In the genomic region with DNA sequence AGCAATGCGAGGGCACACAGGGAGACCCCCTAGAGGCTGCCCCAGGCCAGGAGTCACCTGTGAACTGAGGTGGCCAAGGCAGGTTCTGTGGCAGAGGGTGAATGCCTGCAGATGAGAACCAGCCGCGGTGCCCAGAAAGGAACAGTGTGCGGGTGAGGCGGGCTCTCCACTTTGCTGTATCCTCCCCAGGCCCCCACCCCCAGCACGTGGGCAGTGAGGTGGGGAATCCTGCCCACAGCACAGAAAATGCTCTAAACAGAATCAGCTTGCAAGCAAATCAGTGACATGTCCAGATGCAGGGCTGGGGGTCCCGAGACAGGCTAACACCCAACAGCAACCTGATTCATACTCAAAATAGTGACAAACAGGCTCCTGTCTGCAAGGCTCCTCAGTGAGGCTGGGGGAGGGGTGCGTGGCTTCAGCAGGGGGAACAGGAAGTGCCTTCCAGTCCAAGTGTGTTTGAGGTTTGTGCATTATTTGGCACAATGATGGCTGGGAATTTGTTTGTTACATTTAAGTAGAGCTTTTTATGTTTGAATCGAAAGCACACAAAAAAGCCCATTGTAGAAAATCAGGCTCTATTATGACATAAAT, we compare ENCODE assay signal across 15 cellular contexts.
DNase-seq lines count a peak whose midpoint lies in the region; ATAC-seq, FAIRE-seq and TF ChIP-seq lines count a peak whose summit lies in the region.
"Had no signal": no experiment of that assay in that cellular context is flagged by ENCODE, and none has a peak within 500 bp of the region (broad histone marks: within the 10 kb centered on the region; RNA-seq: fewer than 3 reads in every experiment).

No MANE protein-coding gene starts in this region.

- H3K27ac ChIP-seq in A549 (peak overlapping the region in 1 of 2 experiments; percentile 55; a peak in 2 of 6 replicates), DND-41 (ENCODE audit: low read length) (peak overlapping the region; percentile 57), H1 (ENCODE audit: low read depth, low read length) (no peak overlapping the region), colonic mucosa (no peak overlapping the region), brain microvascular endothelial cell (no peak overlapping the region)
- H3K27ac ChIP-seq: adrenal gland, vagina had no signal

- no peaks in the 10 kb centered on the region for H4K20me1 ChIP-seq in DND-41 (ENCODE audit: insufficient read depth, low read length)
- H4K20me1 ChIP-seq in H1 (replicated peaks in 1 of 2; ENCODE audit: control insufficient read depth in 1 of 2, insufficient read depth in 2 of 2, low read length in 2 of 2), result no peaks in the 10 kb centered on the region

- no peak overlapping the region for H3K56ac ChIP-seq in H1 (replicated peaks; ENCODE audit: insufficient read length, low read depth, low read length)

- no peak for TF ChIP-seq POLR2A in A549 (IDR thresholded peaks at IDR 0.05; ENCODE audit: low read length)
- no peak for TF ChIP-seq POLR2A in H1 (IDR thresholded peaks at IDR 0.05; ENCODE audit: control extremely low read depth in 1 of 2, low read depth in 2 of 2, low read length in 2 of 2)

- H4K91ac ChIP-seq in H1 (replicated peaks; ENCODE audit: insufficient read length, low read length), result no peak overlapping the region

- no peaks in the 10 kb centered on the region for H3K23me2 ChIP-seq in H1 (ENCODE audit: low read depth, low read length)

- H4K5ac ChIP-seq in H1 (ENCODE audit: insufficient read length, low read depth, low read length), result no peak overlapping the region

- H2BK5ac ChIP-seq in H1 (ENCODE audit: low read depth, low read length), result no peak overlapping the region

- H3K9me3 ChIP-seq in A549, result no peaks in the 10 kb centered on the region; the same call in 2 of the 3 replicates
- peaks cover 2% of the 10 kb centered on the region for H3K9me3 ChIP-seq in DND-41 (ENCODE audit: insufficient read depth, low read length, severe bottlenecking)
- H3K9me3 ChIP-seq in H1 (ENCODE audit: insufficient read depth in 2 of 2, low read depth in 1 of 2, low read length in 1 of 2), result no peaks in the 10 kb centered on the region
- H3K9me3 ChIP-seq in colonic mucosa, result no peaks in the 10 kb centered on the region
- H3K9me3 ChIP-seq: adrenal gland had no signal

- H3K79me2 ChIP-seq in DND-41 (ENCODE audit: insufficient read depth, low read length) (no peaks in the 10 kb centered on the region), H1 (ENCODE audit: control insufficient read depth in 1 of 2, insufficient read depth in 2 of 2, low read length in 2 of 2) (no peaks in the 10 kb centered on the region)

- no peak overlapping the region for H4K8ac ChIP-seq in H1 (ENCODE audit: extremely low read depth, insufficient read depth, low read length)

- 59% methylated on average over 9 of the region's 9 CpGs for WGBS in A549 (ENCODE audit: missing lambda C conversion rate)
- WGBS in H1 (ENCODE audit: extremely low coverage in 1 of 2, insufficient coverage in 1 of 2, insufficient read length in 1 of 2, insufficient replicate concordance in 2 of 2, low coverage in 1 of 2, low lambda C conversion rate in 2 of 2, missing lambda C conversion rate in 1 of 2), 2 experiments, result 87% methylated on average over 9 of the region's 9 CpGs; no CpG with 5 or more reads in 1 of the 2 experiments

- H3K4ac ChIP-seq in H1 (replicated peaks; ENCODE audit: insufficient read length, low read depth, low read length), result no peak overlapping the region

- intact Hi-C loops in colonic mucosa (cut with DNase I), result no loop called here

- ATAC-seq in A549 (no peak), DND-41 (ENCODE audit: insufficient read depth, low read depth) (peak; percentile 94), GM18861 (IDR thresholded peaks at IDR 0.05; ENCODE audit: unreplicated experiment) (no peak)
- ATAC-seq: activated CD4-positive, CD25-positive, alpha-beta regulatory T cell treated with anti-CD3 and anti-CD28 coated beads, Interleukin-2, amount 50 U/mL, for 24 hours; left colon had no signal

- H3K9ac ChIP-seq in DND-41 (ENCODE audit: low read depth, low read length) (0 out of 2 replicates have a peak overlapping the region, but pooled peaks have one; percentile 34), H1 (replicated peaks in 1 of 4; ENCODE audit: extremely low read depth in 1 of 4, low read depth in 3 of 4, low read length in 3 of 4) (no peak overlapping the region), colonic mucosa (ENCODE audit: low read depth in 2 of 2, low read length in 2 of 2) (no peak overlapping the region)

- H2BK20ac ChIP-seq in H1 (ENCODE audit: low read length), result no peak overlapping the region

- TF ChIP-seq CTCF in A549 (IDR thresholded peaks at IDR 0.05) (no peak), DND-41 (IDR thresholded peaks at IDR 0.05; ENCODE audit: borderline replicate concordance, extremely low read depth, low read length, poor library complexity, severe bottlenecking) (no peak), H1 (IDR thresholded peaks at IDR 0.05; ENCODE audit: control extremely low read depth in 1 of 3, insufficient read depth in 1 of 3, low read depth in 1 of 3, low read length in 3 of 3) (no peak), colonic mucosa (IDR thresholded peaks at IDR 0.05) (no peak), brain microvascular endothelial cell (IDR thresholded peaks at IDR 0.05; ENCODE audit: low read depth, low read length, missing control alignments) (no peak)

- no peak overlapping the region for H2BK12ac ChIP-seq in H1 (ENCODE audit: low read depth, low read length)

- H3K18ac ChIP-seq in H1 (ENCODE audit: extremely low read depth, low read length), result no peak overlapping the region; the same call in 1 of the 2 replicates

- H2BK15ac ChIP-seq in H1 (ENCODE audit: low read length), result no peak overlapping the region

- no peak overlapping the region for H3K14ac ChIP-seq in H1 (ENCODE audit: insufficient read length)

- no peaks in the 10 kb centered on the region for H3K36me3 ChIP-seq in DND-41 (ENCODE audit: insufficient read depth, low read length)
- H3K36me3 ChIP-seq in H1 (ENCODE audit: control insufficient read depth in 2 of 4, insufficient read depth in 4 of 4, low read length in 3 of 4), result no peaks in the 10 kb centered on the region
- no peaks in the 10 kb centered on the region for H3K36me3 ChIP-seq in colonic mucosa
- H3K36me3 ChIP-seq in brain microvascular endothelial cell (replicated peaks), result no peaks in the 10 kb centered on the region
- H3K36me3 ChIP-seq: adrenal gland, vagina had no signal

- no peak overlapping the region for H2AK5ac ChIP-seq in H1 (ENCODE audit: low read depth, low read length)

- no peak for TF ChIP-seq RAD21 in A549 (conservative IDR thresholded peaks at IDR 0.05 in 1 of 2, IDR thresholded peaks at IDR 0.05 in 1 of 2)
- TF ChIP-seq RAD21 in H1 (IDR thresholded peaks at IDR 0.05 in 1 of 2, conservative IDR thresholded peaks at IDR 0.05 in 1 of 2; ENCODE audit: low read depth in 2 of 2, low read length in 2 of 2), result no peak

- POLR2A ChIA-PET in A549 (lab: Yijun Ruan, JAX), result no interaction called here
- POLR2A ChIA-PET in H1 (lab: Charles Lee; ENCODE audit: partially characterized antibody), result no interaction called here

- CTCF ChIA-PET in A549 (lab: Yijun Ruan, JAX) (interaction anchor here (0.8 to 1.5 kb wide), 3 partner anchors 16 to 23 kb away, joined by 3 to 4 read pairs (median 3); no protein-coding TSS in a partner anchor), H1 (lab: Charles Lee; ENCODE audit: partially characterized antibody) (interaction anchor here (1.1 kb wide), 1 partner anchor 81 kb away, joined by 3 read pairs; no protein-coding TSS in a partner anchor)

- H2AFZ ChIP-seq in DND-41 (ENCODE audit: low read depth, low read length) (peak overlapping the region; percentile 70), H1 (ENCODE audit: low read length) (0 out of 2 replicates have a peak overlapping the region, but pooled peaks have one; percentile 23)

- H3K4me1 ChIP-seq in A549 (peaks cover 10% of the 10 kb centered on the region), DND-41 (ENCODE audit: insufficient read depth, low read length) (peaks cover 21% of the 10 kb centered on the region), H1 (replicated peaks in 1 of 4; ENCODE audit: control insufficient read depth in 3 of 4, insufficient read depth in 4 of 4, low read length in 3 of 4) (peaks cover 0 to 5% (median 3%) of the 10 kb centered on the region in 4 experiments; a peak in 4 of 7 replicates), colonic mucosa (no peaks in the 10 kb centered on the region)
- H3K4me1 ChIP-seq: adrenal gland, vagina had no signal

- H3K4me3 ChIP-seq in A549, result no peak overlapping the region
- H3K4me3 ChIP-seq in DND-41 (ENCODE audit: low read depth in 1 of 2, low read length in 2 of 2), result no peak overlapping the region
- no peak overlapping the region for H3K4me3 ChIP-seq in H1 (ENCODE audit: extremely low read depth in 1 of 4, insufficient read depth in 2 of 4, low read depth in 3 of 4, low read length in 4 of 4)
- H3K4me3 ChIP-seq in colonic mucosa, result no peak overlapping the region
- H3K4me3 ChIP-seq in brain microvascular endothelial cell (ENCODE audit: low read depth, low read length), result no peak overlapping the region
- H3K4me3 ChIP-seq: adrenal gland, vagina had no signal

- TF ChIP-seq EP300 in A549 (IDR thresholded peaks at IDR 0.05) (no peak), H1 (IDR thresholded peaks at IDR 0.05; ENCODE audit: borderline replicate concordance in 1 of 2, low read depth in 2 of 2, low read length in 2 of 2) (no peak)

- H3K79me1 ChIP-seq in H1 (ENCODE audit: low read depth, low read length), result no peaks in the 10 kb centered on the region

- no peak overlapping the region for H2BK120ac ChIP-seq in H1 (replicated peaks; ENCODE audit: low read depth, low read length)

- DNase-seq in A549 (ENCODE audit: low read depth in 1 of 2, low spot score in 1 of 2) (no peak), DND-41 (peak; percentile 75), NCI-H69 (lab: John Stamatoyannopoulos, UW) (peak; percentile 23), H1 (ENCODE audit: low read depth in 1 of 2, low spot score in 2 of 2) (no peak), colonic mucosa (no peak), brain microvascular endothelial cell (no peak), SHP77 (lab: John Stamatoyannopoulos, UW) (no peak)
- DNase-seq: activated T-cell treated with anti-CD3 and anti-CD28 coated beads, Interleukin-2, amount 50 U/mL, for 24 hours; NCI-H146 had no signal

- FAIRE-seq in A549 (lab: Jason Lieb, UNC), result no peak
- FAIRE-seq in H1 (lab: Jason Lieb, UNC), result no peak
- FAIRE-seq: colon had no signal

- H3K4me2 ChIP-seq in A549 (peak overlapping the region; percentile 7; the same call in 1 of the 3 replicates), DND-41 (ENCODE audit: insufficient read depth, low read length) (peak overlapping the region; percentile 50), H1 (ENCODE audit: insufficient read depth in 1 of 2, low read depth in 2 of 2, low read length in 2 of 2) (no peak overlapping the region)

- H3K27me3 ChIP-seq in DND-41 (ENCODE audit: insufficient read depth, low read length, poor library complexity) (no peaks in the 10 kb centered on the region), H1 (replicated peaks in 1 of 4; ENCODE audit: control insufficient read depth in 3 of 4, extremely low read depth in 1 of 4, insufficient read depth in 3 of 4, low read length in 3 of 4) (no peaks in the 10 kb centered on the region), colonic mucosa (no peaks in the 10 kb centered on the region), brain microvascular endothelial cell (replicated peaks) (no peaks in the 10 kb centered on the region)
- H3K27me3 ChIP-seq: adrenal gland, vagina had no signal

- in situ Hi-C loops in brain microvascular endothelial cell (cut with HindIII; ENCODE audit: low pct_ligation_motif_present, low sequenced_read_pairs), result no loop called here

- H3K23ac ChIP-seq in H1 (ENCODE audit: insufficient read length), result no peak overlapping the region

Comparison
In these comparisons a context has a peak if more than half of its experiments do, and no peak if none do; other contexts are left out.
1. DNase-seq: peak in DND-41 (single experiment) and NCI-H69 (single experiment); none in A549 (0 of 2), H1 (0 of 2), colonic mucosa (single experiment), brain microvascular endothelial cell (single experiment) and SHP77 (0 of 2).
2. H3K4me2 ChIP-seq: peak in A549 (single experiment) and DND-41 (single experiment); none in H1 (0 of 2).